Comparison of ENCODE assay signal across 15 cellular contexts in the genomic region with DNA sequence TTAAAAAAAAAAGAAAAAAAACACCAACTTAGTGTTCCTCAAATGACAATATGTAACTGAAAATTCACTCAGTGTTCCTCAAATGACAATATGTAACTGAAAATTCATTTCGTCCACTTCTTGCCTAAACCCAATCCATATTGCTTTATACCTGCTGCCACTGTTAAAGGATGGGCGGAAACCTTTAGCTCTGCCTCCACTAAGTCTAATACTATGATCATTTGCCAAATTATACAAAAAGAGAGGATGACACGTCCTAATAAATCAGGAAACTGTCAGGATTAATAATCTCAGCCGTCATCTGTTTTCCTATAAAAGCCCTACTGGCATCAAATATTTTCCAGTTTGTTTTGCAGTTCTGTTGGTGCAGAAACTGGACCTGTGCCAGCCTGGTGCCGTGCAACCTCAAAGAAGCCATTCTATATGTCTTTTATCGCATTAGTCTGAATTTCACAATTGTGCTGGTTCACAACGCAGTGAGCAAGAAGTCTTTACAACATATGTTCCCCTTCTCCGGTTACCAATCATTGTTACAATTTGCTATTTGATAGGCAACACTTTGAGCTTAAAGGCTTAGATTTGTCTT.
A peak's percentile ranks its signal among the peaks of the same experiment; 100 is the strongest.
DNase-seq lines count a peak whose midpoint lies in the region; ATAC-seq, FAIRE-seq and TF ChIP-seq lines count a peak whose summit lies in the region.
"Had no signal": no experiment of that assay in that cellular context is flagged by ENCODE, and none has a peak within 500 bp of the region (broad histone marks: within the 10 kb centered on the region; RNA-seq: fewer than 3 reads in every experiment).

No MANE protein-coding gene starts in this region.

- FAIRE-seq in bronchial epithelial cell (lab: Jason Lieb, UNC) = no peak
- FAIRE-seq: TTC549 had no signal

- DNase-seq in DMS153 (lab: John Stamatoyannopoulos, UW) (peak; percentile 56), NCI-H345 treated with DMSO at 0.1 percent for 48 hours (lab: John Stamatoyannopoulos, UW; ENCODE audit: unreplicated experiment) (peak; percentile 1), bronchial epithelial cell (ENCODE audit: low read depth) (peak; percentile 4), putamen (ENCODE audit: low spot score) (no peak)
- no peak for DNase-seq in activated CD4-positive, CD25-positive, alpha-beta regulatory T cell treated with anti-CD3 and anti-CD28 coated beads, Interleukin-2, amount 50 U/mL, for 72 hours
- DNase-seq: activated gamma-delta T cell treated with Interleukin-2 at 50 U/mL for 16 hours, BE2C, dermis blood vessel endothelial cell, thyroid gland had no signal

- no peaks in the 10 kb centered on the region for H3K27me3 ChIP-seq in bronchial epithelial cell (ENCODE audit: control insufficient read depth, insufficient read depth, low read length)
- H3K27me3 ChIP-seq: BE2C, thyroid gland had no signal

- no peak overlapping the region for H3K4me3 ChIP-seq in bronchial epithelial cell (ENCODE audit: low read depth, low read length)
- H3K4me3 ChIP-seq: GM12878, thyroid gland had no signal

- peak overlapping the region; percentile 33; the same call in 1 of the 2 replicates for H3K27ac ChIP-seq in 22Rv1
- H3K27ac ChIP-seq: thyroid gland had no signal

- ATAC-seq in HG03432 (IDR thresholded peaks at IDR 0.05; ENCODE audit: unreplicated experiment) = no peak
- ATAC-seq in GM18858 (IDR thresholded peaks at IDR 0.05; ENCODE audit: unreplicated experiment) = no peak
- ATAC-seq: Right ventricle myocardium inferior had no signal

- TF ChIP-seq CTCF in 22Rv1 (IDR thresholded peaks at IDR 0.05) (no peak), bronchial epithelial cell (IDR thresholded peaks at IDR 0.05; ENCODE audit: insufficient read depth, low read length, severe bottlenecking) (no peak)

- H3K36me3 ChIP-seq in bronchial epithelial cell (ENCODE audit: control insufficient read depth, insufficient read depth, low read length) = no peaks in the 10 kb centered on the region
- H3K36me3 ChIP-seq: BE2C, thyroid gland had no signal

Comparison
In these comparisons a context has a peak if more than half of its experiments do, and no peak if none do; other contexts are left out.
1. DNase-seq: peak in DMS153 (single experiment), NCI-H345 treated with DMSO at 0.1 percent for 48 hours (single experiment) and bronchial epithelial cell (single experiment); none in putamen (single experiment) and activated CD4-positive, CD25-positive, alpha-beta regulatory T cell treated with anti-CD3 and anti-CD28 coated beads, Interleukin-2, amount 50 U/mL, for 72 hours (single experiment).